ENCODE assay signal across 8 cellular contexts in genomic region chr2:11466307-11467125, GRCh38. TPM values are rescaled to one million over a fixed set of nuclear protein-coding genes. Genes with fewer than 3 reads are reported as not detected.
A peak's percentile ranks its signal among the peaks of the same experiment; 100 is the strongest.
DNase-seq lines count a peak whose midpoint lies in the region; ATAC-seq and TF ChIP-seq lines count a peak whose summit lies in the region.

No MANE protein-coding gene starts in this region.

- WGBS in mesodermal cell (ENCODE audit: insufficient coverage in 2 of 2), 2 experiments: 55 to 57% methylated on average over 12 to 21 of the region's 26 CpGs

- peak; percentile 25 for ATAC-seq in GM21515 (IDR thresholded peaks at IDR 0.05; ENCODE audit: unreplicated experiment)

- H3K4me2 ChIP-seq in BLaER1: peak overlapping the region; percentile 91

- H3K36me3 ChIP-seq in BLaER1: peaks cover 25% of the 10 kb centered on the region
- peaks cover 23% of the 10 kb centered on the region for H3K36me3 ChIP-seq in mesodermal cell (ENCODE audit: control insufficient read depth, insufficient read depth, low read length)

- H3K9me3 ChIP-seq in BLaER1: peaks cover 6% of the 10 kb centered on the region; the same call in 1 of the 2 replicates
- no peaks in the 10 kb centered on the region for H3K9me3 ChIP-seq in mesodermal cell (ENCODE audit: control insufficient read depth, low read length)

- H3K4me1 ChIP-seq in BLaER1 (peaks cover 42% of the 10 kb centered on the region), mesodermal cell (ENCODE audit: control insufficient read depth, insufficient read depth, low read length, poor library complexity, severe bottlenecking) (peaks cover 7% of the 10 kb centered on the region)

- H4K20me1 ChIP-seq in BLaER1: peaks cover 36% of the 10 kb centered on the region

- TF ChIP-seq POLR2A in NB4 (IDR thresholded peaks at IDR 0.05; ENCODE audit: extremely low read depth, insufficient read length): no peak

- peak; percentile 44 for DNase-seq in NB4 (ENCODE audit: low read depth)
- DNase-seq in cardiac fibroblast (ENCODE audit: low read depth in 2 of 2): no peak
- DNase-seq in DMS114 treated with DMSO at 0.1 percent for 48 hours (lab: John Stamatoyannopoulos, UW; ENCODE audit: unreplicated experiment): no peak
- no peak for DNase-seq in GOT3 (lab: John Stamatoyannopoulos, UW)
- no peak for DNase-seq in OCI-M1 (lab: John Stamatoyannopoulos, UW)

- H3K27ac ChIP-seq in BLaER1: peak overlapping the region; percentile 88
- H3K27ac ChIP-seq in mesodermal cell (ENCODE audit: low read depth, low read length, severe bottlenecking): no peak overlapping the region

- no peaks in the 10 kb centered on the region for H3K27me3 ChIP-seq in BLaER1

- TF ChIP-seq CTCF in NB4 (IDR thresholded peaks at IDR 0.05; ENCODE audit: low read depth, low read length) (no peak), cardiac fibroblast (IDR thresholded peaks at IDR 0.05; ENCODE audit: low read depth, low read length) (no peak)

- H3K9ac ChIP-seq in BLaER1: peak overlapping the region; percentile 85

- H3K4me3 ChIP-seq in BLaER1 (peak overlapping the region; percentile 77), NB4 (ENCODE audit: low read depth, low read length) (peak overlapping the region; percentile 91), cardiac fibroblast (replicated peaks in 1 of 2; ENCODE audit: low read depth in 2 of 2, low read length in 2 of 2) (peak overlapping the region; percentile 61 to 76), mesodermal cell (ENCODE audit: extremely low read depth, insufficient read depth, low read length, poor library complexity, severe bottlenecking) (peak overlapping the region; percentile 48)

RNA-seq across cellular contexts. Expression of gene E2F6, which starts 0.6 kb away (rescaled TPM):
- 23.3 TPM for polyA plus RNA-seq in mesodermal cell (2013, experiment 1 of 2)
- polyA plus RNA-seq in mesodermal cell (2013, experiment 2 of 2): 22.7 TPM
